ENCODE assay signal across 8 cellular contexts in the genomic region with DNA sequence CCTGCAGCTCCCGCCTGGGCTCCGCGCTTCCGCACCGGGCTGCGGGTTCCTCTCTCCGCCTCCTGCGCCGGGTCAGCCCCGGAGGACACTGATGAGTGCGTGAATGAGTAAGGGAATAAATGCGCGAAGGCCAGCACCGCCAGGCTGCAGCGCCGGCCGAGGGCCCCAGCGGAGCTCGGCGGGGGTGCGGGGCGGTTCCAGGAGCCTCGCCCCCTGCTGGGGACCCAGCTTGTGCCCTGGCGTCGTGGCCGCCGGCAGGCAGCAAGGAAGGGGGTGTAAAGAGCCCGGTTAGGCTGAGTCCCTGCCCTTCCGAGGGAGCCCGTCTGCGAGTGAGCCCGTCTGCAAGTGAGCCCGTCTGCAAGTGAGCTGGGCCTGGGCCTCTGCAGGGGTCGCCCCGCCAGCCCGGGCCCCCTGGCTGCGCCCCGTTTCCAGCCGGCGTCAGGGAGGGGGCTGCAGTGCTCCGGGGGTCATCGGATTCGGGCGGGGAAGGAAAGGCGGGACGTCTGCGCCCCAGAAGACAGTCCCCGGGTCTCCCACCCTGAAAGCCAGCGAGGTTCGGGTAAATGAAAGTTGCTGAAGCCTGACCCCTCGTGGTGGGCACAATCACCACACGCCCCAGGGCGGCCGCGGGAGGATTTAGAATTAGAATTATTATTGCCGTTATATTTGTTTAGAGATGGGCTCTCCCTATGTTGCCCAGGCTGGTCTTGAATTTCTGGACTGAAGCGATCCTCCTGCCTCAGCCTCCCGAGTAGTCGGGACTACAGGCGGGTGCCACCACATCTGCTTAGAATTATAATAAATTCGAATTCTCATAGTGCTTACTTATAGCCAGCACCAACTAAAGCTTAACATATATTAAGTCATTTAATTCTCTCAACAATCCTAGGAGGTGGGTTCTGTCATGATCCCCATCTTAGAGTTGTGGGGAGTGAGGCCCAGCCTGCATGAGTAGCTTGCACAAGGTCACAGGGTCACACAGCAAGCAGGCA. TPM values are rescaled to one million over a fixed set of nuclear protein-coding genes. Genes with fewer than 3 reads are reported as not detected.
DNase-seq lines count a peak whose midpoint lies in the region; ATAC-seq and FAIRE-seq lines count a peak whose summit lies in the region.

No MANE protein-coding gene starts in this region.

- no peak overlapping the region for H3K27ac Mint-ChIP-seq in activated CD8-positive, alpha-beta memory T cell treated with anti-CD3 and anti-CD28 coated beads, Interleukin-2, amount 10 ng/mL, durations not matched to agents 7 days and 5 days

- CTCF ChIA-PET in activated CD8-positive, alpha-beta memory T cell treated with anti-CD3 and anti-CD28 coated beads, Interleukin-2, amount 10 ng/mL, durations not matched to agents 7 days and 5 days (lab: Charles Lee) = interaction anchor here (0.7 to 6.0 kb wide), 51 partner anchors 8 to 335 kb away, joined by 3 to 151 read pairs (median 4); partner anchors contain the start of genes CRYGN, RHEB and WDR86

- H3K4me1 ChIP-seq in mesodermal cell (ENCODE audit: control insufficient read depth, insufficient read depth, low read length, poor library complexity, severe bottlenecking) = no peaks in the 10 kb centered on the region

- no peaks in the 10 kb centered on the region for H3K36me3 ChIP-seq in mesodermal cell (ENCODE audit: control insufficient read depth, insufficient read depth, low read length)

- peaks cover 28% of the 10 kb centered on the region for H3K27me3 Mint-ChIP-seq in activated CD8-positive, alpha-beta memory T cell treated with anti-CD3 and anti-CD28 coated beads, Interleukin-2, amount 10 ng/mL, durations not matched to agents 7 days and 5 days

- H3K4me3 Mint-ChIP-seq in activated CD8-positive, alpha-beta memory T cell treated with anti-CD3 and anti-CD28 coated beads, Interleukin-2, amount 10 ng/mL, durations not matched to agents 7 days and 5 days = peak overlapping the region; percentile 49

- no peak overlapping the region for H3K27ac ChIP-seq in mesodermal cell (ENCODE audit: low read depth, low read length, severe bottlenecking)

- no peaks in the 10 kb centered on the region for H3K36me3 Mint-ChIP-seq in activated CD8-positive, alpha-beta memory T cell treated with anti-CD3 and anti-CD28 coated beads, Interleukin-2, amount 10 ng/mL, durations not matched to agents 7 days and 5 days

- H3K9me3 ChIP-seq in mesodermal cell (ENCODE audit: control insufficient read depth, low read length) = no peaks in the 10 kb centered on the region

- peak overlapping the region; percentile 37 for H3K4me3 ChIP-seq in mesodermal cell (ENCODE audit: extremely low read depth, insufficient read depth, low read length, poor library complexity, severe bottlenecking)

- peaks cover 6% of the 10 kb centered on the region for H3K4me1 Mint-ChIP-seq in activated CD8-positive, alpha-beta memory T cell treated with anti-CD3 and anti-CD28 coated beads, Interleukin-2, amount 10 ng/mL, durations not matched to agents 7 days and 5 days

- H3K9me3 Mint-ChIP-seq in activated CD8-positive, alpha-beta memory T cell treated with anti-CD3 and anti-CD28 coated beads, Interleukin-2, amount 10 ng/mL, durations not matched to agents 7 days and 5 days (ENCODE audit: low read depth) = no peaks in the 10 kb centered on the region

- peak; percentile 63 for FAIRE-seq in endometrium (lab: Jason Lieb, UNC)

- DNase-seq in ELR (ENCODE audit: low read depth) (peak; percentile 69), NCI-H69 (lab: John Stamatoyannopoulos, UW) (peak; percentile 80), occipital lobe (lab: John Stamatoyannopoulos, UW) (no peak)
- DNase-seq in activated CD8-positive, alpha-beta memory T cell treated with anti-CD3 and anti-CD28 coated beads, Interleukin-2, amount 10 ng/mL, durations not matched to agents 7 days and 5 days = peak; percentile 84
- peak; percentile 50 to 55 for DNase-seq in stimulated activated CD8-positive, alpha-beta memory T cell treated with anti-CD3 and anti-CD28 coated beads, Interleukin-15, amount 100 ng/mL, for 48 hours (ENCODE audit: low read depth in 2 of 2)

- ATAC-seq in HG02642 (IDR thresholded peaks at IDR 0.05; ENCODE audit: poor library complexity, unreplicated experiment) = peak; percentile 80
- ATAC-seq in activated CD8-positive, alpha-beta memory T cell treated with anti-CD3 and anti-CD28 coated beads, Interleukin-2, amount 10 ng/mL, durations not matched to agents 7 days and 5 days = peak; percentile 90

- WGBS in mesodermal cell (ENCODE audit: insufficient coverage in 2 of 2), 2 experiments = 10 to 14% methylated on average over 41 to 53 of the region's 61 CpGs

RNA-seq across cellular contexts. Expression of gene CRYGN, which starts 8.6 kb away (rescaled TPM):
- total RNA-seq in activated CD8-positive, alpha-beta memory T cell treated with anti-CD3 and anti-CD28 coated beads, Interleukin-2, amount 10 ng/mL, durations not matched to agents 7 days and 5 days = not detected
- polyA plus RNA-seq in mesodermal cell (2013, experiment 1 of 2) = 0.77 TPM
- 0.40 TPM for polyA plus RNA-seq in mesodermal cell (2013, experiment 2 of 2)
- total RNA-seq in occipital lobe = not detected

RNA-seq across cellular contexts. Expression of gene WDR86, which starts 38.7 kb away (rescaled TPM):
- total RNA-seq in activated CD8-positive, alpha-beta memory T cell treated with anti-CD3 and anti-CD28 coated beads, Interleukin-2, amount 10 ng/mL, durations not matched to agents 7 days and 5 days = under 1 TPM in 1 of 2 experiments, not detected in 1; 0.29 TPM
- 31.8 TPM for polyA plus RNA-seq in mesodermal cell (2013, experiment 1 of 2)
- 27.7 TPM for polyA plus RNA-seq in mesodermal cell (2013, experiment 2 of 2)
- total RNA-seq in occipital lobe = 50.2 TPM

Comparison
In these comparisons a context has a peak if more than half of its experiments do, and no peak if none do; other contexts are left out.
1. RNA of gene WDR86, which starts 38.7 kb away (total RNA-seq): 50.2 TPM in occipital lobe (single experiment); 0.29 TPM in activated CD8-positive, alpha-beta memory T cell treated with anti-CD3 and anti-CD28 coated beads, Interleukin-2, amount 10 ng/mL, durations not matched to agents 7 days and 5 days; every median in the first group is over 10 times any median in the second.